ENCODE assay signal across 27 cellular contexts in the genomic region with DNA sequence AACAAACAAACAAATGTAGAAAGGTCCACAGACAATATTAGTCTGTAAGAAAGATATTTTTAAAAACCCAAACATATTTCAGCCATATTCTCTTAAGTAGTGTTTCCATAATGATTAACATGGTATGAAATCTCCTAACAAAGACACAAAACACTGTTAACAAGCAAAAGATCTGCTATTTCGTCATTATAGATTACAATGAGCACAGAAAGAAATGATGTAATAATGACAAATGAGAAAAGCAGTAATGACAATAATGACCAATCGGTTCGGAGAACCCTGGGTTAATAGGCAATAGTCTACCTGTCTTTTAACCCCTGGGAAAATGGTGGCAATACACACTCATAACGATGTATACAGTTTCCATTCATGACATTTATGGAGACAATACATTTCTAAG. TPM values are rescaled to one million over a fixed set of nuclear protein-coding genes. Genes with fewer than 3 reads are reported as not detected.
DNase-seq lines count a peak whose midpoint lies in the region; ATAC-seq, FAIRE-seq and TF ChIP-seq lines count a peak whose summit lies in the region.
"Had no signal": no experiment of that assay in that cellular context is flagged by ENCODE, and none has a peak within 500 bp of the region (broad histone marks: within the 10 kb centered on the region; RNA-seq: fewer than 3 reads in every experiment).

No MANE protein-coding gene starts in this region.

- ATAC-seq in HepG2 (no peak), right lobe of liver (no peak), IMR-90 (ENCODE audit: low read depth) (no peak), GM18519 (IDR thresholded peaks at IDR 0.05; ENCODE audit: low FRiP score, unreplicated experiment) (no peak)
- ATAC-seq: A549, GM12878 had no signal

- H3K9me3 ChIP-seq in HepG2 (ENCODE audit: low read length) (no peaks in the 10 kb centered on the region), right lobe of liver (no peaks in the 10 kb centered on the region), IMR-90 (ENCODE audit: control insufficient read depth, insufficient read depth, low read length) (no peaks in the 10 kb centered on the region)
- H3K9me3 ChIP-seq: A549; BLaER1 treated with 17β-estradiol and CSF1 and Interleukin-3, amounts not matched to agents 10 nM and 100 nM had no signal

- peaks cover 69% of the 10 kb centered on the region for H3K36me3 Mint-ChIP-seq in activated CD4-positive, alpha-beta T cell treated with anti-CD3 and anti-CD28 coated beads, Interleukin-2, amount 10 ng/mL, durations not matched to agents 24 days and 14 days (ENCODE audit: low read depth)

- no peak for TF ChIP-seq CTCF in HepG2 (CRISPR knock-in tag; IDR thresholded peaks at IDR 0.05)
- no peak for TF ChIP-seq CTCF in right lobe of liver (IDR thresholded peaks at IDR 0.05)
- TF ChIP-seq CTCF in IMR-90 (conservative IDR thresholded peaks at IDR 0.05; ENCODE audit: low read depth, low read length), result no peak

- no peak overlapping the region for H3K4me3 Mint-ChIP-seq in activated CD4-positive, alpha-beta T cell treated with anti-CD3 and anti-CD28 coated beads, Interleukin-2, amount 10 ng/mL, durations not matched to agents 24 days and 14 days
- H3K4me3 Mint-ChIP-seq: B cell; CD4-positive, alpha-beta memory T cell; CD8-positive, alpha-beta memory T cell had no signal

- TF ChIP-seq RAD21 in HepG2 (CRISPR knock-in tag; IDR thresholded peaks at IDR 0.05), result no peak
- TF ChIP-seq RAD21 in IMR-90 (IDR thresholded peaks at IDR 0.05; ENCODE audit: low read length), result no peak

- no peak overlapping the region for H3K23ac ChIP-seq in IMR-90 (ENCODE audit: low read depth, low read length)

- no TSS peak for BruUV-seq in HepG2 (replicated peaks; lab: Mats Ljungman, UMichigan)
- BruUV-seq in IMR-90 (replicated peaks; lab: Mats Ljungman, UMichigan), result no TSS peak

- H3K27me3 ChIP-seq in HepG2 (ENCODE audit: control insufficient read depth in 1 of 2, insufficient read depth in 2 of 2, low read length in 2 of 2) (no peaks in the 10 kb centered on the region), right lobe of liver (no peaks in the 10 kb centered on the region), IMR-90 (ENCODE audit: control insufficient read depth, insufficient read depth, low read length) (no peaks in the 10 kb centered on the region)
- H3K27me3 ChIP-seq: BLaER1 treated with 17β-estradiol and CSF1 and Interleukin-3, amounts not matched to agents 10 nM and 100 nM had no signal

- H3K27ac ChIP-seq in HepG2 (ENCODE audit: extremely low read length, insufficient read depth, low read length) (no peak overlapping the region), right lobe of liver (no peak overlapping the region), IMR-90 (ENCODE audit: insufficient read depth, low read length) (no peak overlapping the region)
- H3K27ac ChIP-seq: 22Rv1, A549, C4-2B had no signal

- no peak for FAIRE-seq in HepG2 (lab: Jason Lieb, UNC)
- FAIRE-seq: A549, GM12878, GM12892, GM18507, GM19239 had no signal

- no peak overlapping the region for H3K18ac ChIP-seq in IMR-90 (ENCODE audit: low read depth, low read length)

- 95% methylated on average over 4 of the region's 4 CpGs for WGBS in HepG2 (ENCODE audit: low lambda C conversion rate)
- WGBS in right lobe of liver (ENCODE audit: insufficient coverage, low coverage, low lambda C conversion rate, missing lambda C conversion rate), result 81% methylated on average over 4 of the region's 4 CpGs
- WGBS in IMR-90 (ENCODE audit: extremely low coverage in 2 of 2, insufficient read length in 1 of 2), 2 experiments, result no CpG with 5 or more reads among the region's 4 CpGs

- no peak overlapping the region for H2AFZ ChIP-seq in HepG2 (ENCODE audit: low read length)
- no peak overlapping the region for H2AFZ ChIP-seq in IMR-90 (replicated peaks; ENCODE audit: low read length, poor library complexity)

- H2BK5ac ChIP-seq in IMR-90 (ENCODE audit: low read depth, low read length, poor library complexity, severe bottlenecking), result no peak overlapping the region

- no peak overlapping the region for H3K4ac ChIP-seq in IMR-90 (ENCODE audit: low read depth, low read length)

- H3K9ac ChIP-seq in HepG2 (ENCODE audit: insufficient read depth, low read depth, low read length) (no peak overlapping the region), IMR-90 (ENCODE audit: low read depth, low read length) (no peak overlapping the region)
- H3K9ac ChIP-seq: BLaER1 treated with 17β-estradiol and CSF1 and Interleukin-3, amounts not matched to agents 10 nM and 100 nM had no signal

- H2AK5ac ChIP-seq in IMR-90 (ENCODE audit: low read depth, low read length), result no peak overlapping the region

- TF ChIP-seq POLR2A in HepG2 (IDR thresholded peaks at IDR 0.05; ENCODE audit: insufficient read depth in 1 of 2, low read depth in 2 of 2, low read length in 2 of 2), result no peak
- TF ChIP-seq POLR2A in right lobe of liver (IDR thresholded peaks at IDR 0.05), result no peak
- TF ChIP-seq POLR2A in IMR-90 (IDR thresholded peaks at IDR 0.05; ENCODE audit: low read depth, low read length), result no peak

- H4K20me1 ChIP-seq in HepG2 (ENCODE audit: insufficient read depth, low read length) (no peaks in the 10 kb centered on the region), IMR-90 (ENCODE audit: insufficient read depth, low read length) (peaks cover 9% of the 10 kb centered on the region)

- no peaks in the 10 kb centered on the region for H3K79me2 ChIP-seq in HepG2 (ENCODE audit: insufficient read depth, low read length)

- H3K14ac ChIP-seq in IMR-90 (replicated peaks; ENCODE audit: low read depth, low read length), result no peak overlapping the region

- no peak overlapping the region for H2BK120ac ChIP-seq in IMR-90 (ENCODE audit: low read depth, low read length)

- H3K56ac ChIP-seq in IMR-90 (ENCODE audit: extremely low read depth, insufficient read depth, low read length), result no peak overlapping the region

- no peak for TF ChIP-seq EP300 in HepG2 (IDR thresholded peaks at IDR 0.05; ENCODE audit: low read depth in 2 of 2, low read length in 2 of 2)
- no peak for TF ChIP-seq EP300 in HepG2 (CRISPR knock-in tag; IDR thresholded peaks at IDR 0.05; ENCODE audit: borderline replicate concordance)

- H3K4me2 ChIP-seq in HepG2 (ENCODE audit: low read depth, low read length) (no peak overlapping the region), IMR-90 (ENCODE audit: low read depth, low read length) (no peak overlapping the region)
- H3K4me2 ChIP-seq: A549; BLaER1 treated with 17β-estradiol and CSF1 and Interleukin-3, amounts not matched to agents 10 nM and 100 nM had no signal

- H4K5ac ChIP-seq in IMR-90 (ENCODE audit: low read depth, low read length), result no peak overlapping the region

- POLR2A ChIA-PET in HepG2 (lab: Yijun Ruan, JAX), result no interaction called here
- POLR2A ChIA-PET in IMR-90 (lab: Charles Lee; ENCODE audit: unreplicated experiment), result no interaction called here

- no peaks in the 10 kb centered on the region for H3K4me1 Mint-ChIP-seq in activated CD4-positive, alpha-beta T cell treated with anti-CD3 and anti-CD28 coated beads, Interleukin-2, amount 10 ng/mL, durations not matched to agents 24 days and 14 days
- H3K4me1 Mint-ChIP-seq: B cell; CD4-positive, alpha-beta memory T cell had no signal

- CTCF ChIA-PET in HepG2 (lab: Yijun Ruan, JAX; ENCODE audit: low intra/inter-chr PET ratio, low total read pairs) (no interaction called here), IMR-90 (lab: Yijun Ruan, JAX) (no interaction called here)

- in situ Hi-C loops in HepG2 (cut with HindIII; ENCODE audit: extremely low pct_ligation_motif_present, low pct_unique_long_range_greater_than_20kb) (no loop called here), IMR-90 (cut with MboI; ENCODE audit: low sequenced_read_pairs) (no loop called here)

- H3K79me1 ChIP-seq in IMR-90 (ENCODE audit: low read depth in 1 of 2, low read length in 2 of 2), result no peaks in the 10 kb centered on the region; a peak in 2 of 4 replicates

- H4K91ac ChIP-seq in IMR-90 (ENCODE audit: insufficient read depth, low read depth, low read length), result no peak overlapping the region

- H4K8ac ChIP-seq in IMR-90 (ENCODE audit: low read depth in 2 of 2, low read length in 2 of 2), result no peak overlapping the region

- H3K27me3 Mint-ChIP-seq in activated CD4-positive, alpha-beta T cell treated with anti-CD3 and anti-CD28 coated beads, Interleukin-2, amount 10 ng/mL, durations not matched to agents 24 days and 14 days, result no peaks in the 10 kb centered on the region
- H3K27me3 Mint-ChIP-seq: B cell; CD4-positive, alpha-beta memory T cell; CD8-positive, alpha-beta memory T cell had no signal

- H3K36me3 ChIP-seq in HepG2 (replicated peaks in 1 of 2; ENCODE audit: control insufficient read depth in 1 of 2, insufficient read depth in 2 of 2, low read length in 2 of 2) (peaks cover 24 to 69% of the 10 kb centered on the region in 2 experiments), right lobe of liver (peaks cover 0 to 47% (median 8%) of the 10 kb centered on the region in 4 donors), IMR-90 (ENCODE audit: control insufficient read depth, insufficient read depth, low read length) (peaks cover 42% of the 10 kb centered on the region)

- peak; percentile 6 for DNase-seq in activated CD4-positive, alpha-beta T cell treated with anti-CD3 and anti-CD28 coated beads, Interleukin-2, amount 10 ng/mL, durations not matched to agents 24 days and 14 days
- DNase-seq in activated CD4-positive, alpha-beta T cell treated with anti-CD3 and anti-CD28 coated beads for 48 hours, result no peak
- DNase-seq in HepG2 (ENCODE audit: low spot score), result no peak
- DNase-seq in right lobe of liver, result no peak
- DNase-seq in IMR-90, result no peak
- DNase-seq in SKM-1 treated with dmso at 0.1 percent for 144 hours (lab: John Stamatoyannopoulos, UW; ENCODE audit: unreplicated experiment), result no peak
- DNase-seq: AML-193; CD4-positive, alpha-beta memory T cell; CD8-positive, alpha-beta memory T cell; COR-L47; DMS 273 treated with DMSO at 0.1 percent for 48 hours; DMS153; DMS53; DMS79; DND-41; EL; GDM1 had no signal

- H3K9me3 Mint-ChIP-seq in activated CD4-positive, alpha-beta T cell treated with anti-CD3 and anti-CD28 coated beads, Interleukin-2, amount 10 ng/mL, durations not matched to agents 24 days and 14 days, result no peaks in the 10 kb centered on the region
- H3K9me3 Mint-ChIP-seq: CD8-positive, alpha-beta memory T cell had no signal

- no peak overlapping the region for H2BK15ac ChIP-seq in IMR-90 (ENCODE audit: low read depth, low read length)

- no peak overlapping the region for H2BK20ac ChIP-seq in IMR-90 (ENCODE audit: low read depth, low read length)

- H2AK9ac ChIP-seq in IMR-90 (replicated peaks; ENCODE audit: low read depth, low read length, poor library complexity), result no peak overlapping the region

- H3K4me3 ChIP-seq in HepG2 (replicated peaks in 1 of 3; ENCODE audit: insufficient read depth in 1 of 3, low read depth in 2 of 3, low read length in 3 of 3) (no peak overlapping the region), right lobe of liver (no peak overlapping the region), IMR-90 (ENCODE audit: insufficient read depth, low read depth, low read length) (no peak overlapping the region)
- H3K4me3 ChIP-seq: A549; BLaER1 treated with 17β-estradiol and CSF1 and Interleukin-3, amounts not matched to agents 10 nM and 100 nM; GM12878 had no signal

- dilution Hi-C loops in IMR-90 (cut with HindIII; ENCODE audit: low sequenced_read_pairs, unreplicated experiment), result no loop called here

- no peaks in the 10 kb centered on the region for H3K4me1 ChIP-seq in HepG2 (ENCODE audit: insufficient read depth, low read length)
- H3K4me1 ChIP-seq in right lobe of liver, result no peaks in the 10 kb centered on the region
- H3K4me1 ChIP-seq in IMR-90 (ENCODE audit: control insufficient read depth, insufficient read depth, low read length), result peaks cover 18% of the 10 kb centered on the region

- no peak overlapping the region for H3K27ac Mint-ChIP-seq in activated CD4-positive, alpha-beta T cell treated with anti-CD3 and anti-CD28 coated beads, Interleukin-2, amount 10 ng/mL, durations not matched to agents 24 days and 14 days
- H3K27ac Mint-ChIP-seq: B cell had no signal

- H3K9me1 ChIP-seq in IMR-90 (ENCODE audit: insufficient read depth, low read length), result peaks cover 10% of the 10 kb centered on the region

- intact Hi-C loops in activated CD4-positive, alpha-beta T cell treated with anti-CD3 and anti-CD28 coated beads, Interleukin-2, amount 10 ng/mL, durations not matched to agents 24 days and 14 days (cut with micrococcal nuclease), result no loop called here
- intact Hi-C loops in HepG2 (cut with micrococcal nuclease; ENCODE audit: unreplicated experiment) (no loop called here), right lobe of liver (cut with DNase I) (no loop called here), IMR-90 (cut with micrococcal nuclease) (no loop called here)

RNA-seq across cellular contexts. Expression of a gene that starts 39.5 kb away (rescaled TPM):
- total RNA-seq in activated CD4-positive, alpha-beta T cell treated with anti-CD3 and anti-CD28 coated beads, Interleukin-2, amount 10 ng/mL, durations not matched to agents 24 days and 14 days, result 94.6 and 96.3 TPM in 2 replicates
- 30.7 and 46.3 TPM in 2 replicates for total RNA-seq in HepG2 (2016; rRNA removed; fragmentation: Illumina TruSeq; extraction: Trizol)
- 4.3 and 4.9 TPM in 2 replicates for total RNA-seq in HepG2 (2016; cell fraction: cytosol; rRNA removed; fragmentation: Illumina TruSeq; extraction: Trizol; ENCODE audit: low read depth)
- 31.3 and 48.9 TPM in 2 replicates for total RNA-seq in HepG2 (2016; cell fraction: insoluble cytoplasmic fraction; rRNA removed; fragmentation: Illumina TruSeq; extraction: Trizol)
- total RNA-seq in HepG2 (2016; cell fraction: membrane; rRNA removed; fragmentation: Illumina TruSeq; extraction: Trizol), result 10.3 and 10.6 TPM in 2 replicates
- 33.8 and 35.6 TPM in 2 replicates for total RNA-seq in HepG2 (2016; cell fraction: nucleus; rRNA removed; fragmentation: Illumina TruSeq; extraction: Trizol)
- polyA plus RNA-seq in HepG2 (2011; rRNA removed), result 10.4 and 15.1 TPM in 2 replicates
- polyA plus RNA-seq in HepG2 (2011; cell fraction: cytosol; rRNA removed), result 10.6 and 12.1 TPM in 2 replicates
- 14.6 and 15.9 TPM in 2 replicates for polyA plus RNA-seq in HepG2 (2011; cell fraction: nucleus; rRNA removed)
- 9.7 and 17.7 TPM in 2 replicates for polyA plus RNA-seq in HepG2 (2012)
- 0.87 and 1.1 TPM in 2 replicates for polyA plus RNA-seq in HepG2 (2016; cell fraction: cytosol; fragmentation: Illumina TruSeq; extraction: Trizol; ENCODE audit: low read depth)
- 41.4 and 43.6 TPM in 2 replicates for polyA plus RNA-seq in HepG2 (2016; cell fraction: insoluble cytoplasmic fraction; fragmentation: Illumina TruSeq; extraction: Trizol; ENCODE audit: low read depth)
- polyA plus RNA-seq in HepG2 (2016; cell fraction: membrane; fragmentation: Illumina TruSeq; extraction: Trizol; ENCODE audit: low read depth), result 3.0 and 3.9 TPM in 2 replicates
- 40.5 and 41.8 TPM in 2 replicates for polyA plus RNA-seq in HepG2 (2016; cell fraction: nucleus; fragmentation: Illumina TruSeq; extraction: Trizol; ENCODE audit: insufficient read depth, low read depth)
- 50.3 and 124 TPM in 2 replicates for polyA minus RNA-seq in HepG2 (2011; rRNA and poly(A)+ RNA removed; ENCODE audit: low replicate concordance)
- 9.1 and 16.4 TPM in 2 replicates for polyA minus RNA-seq in HepG2 (2011; cell fraction: cytosol; rRNA and poly(A)+ RNA removed)
- 27.6 and 33.7 TPM in 2 replicates for polyA minus RNA-seq in HepG2 (2011; cell fraction: nucleus; rRNA and poly(A)+ RNA removed)
- total RNA-seq in right lobe of liver, result 1 to 10 TPM; 2.7 to 4.8 (median 4.2) TPM
- 25.8 and 31.7 TPM in 2 replicates for total RNA-seq in IMR-90 (2012; rRNA removed)
- 24.6 and 25.6 TPM in 2 replicates for polyA plus RNA-seq in IMR-90 (2012; rRNA removed)
- 7.0 and 13.1 TPM in 2 replicates for polyA plus RNA-seq in IMR-90 (2012; cell fraction: cytosol; rRNA removed)
- 7.8 and 11.2 TPM in 2 replicates for polyA plus RNA-seq in IMR-90 (2012; cell fraction: nucleus; rRNA removed; ENCODE audit: low replicate concordance)
